In the genomic region with DNA sequence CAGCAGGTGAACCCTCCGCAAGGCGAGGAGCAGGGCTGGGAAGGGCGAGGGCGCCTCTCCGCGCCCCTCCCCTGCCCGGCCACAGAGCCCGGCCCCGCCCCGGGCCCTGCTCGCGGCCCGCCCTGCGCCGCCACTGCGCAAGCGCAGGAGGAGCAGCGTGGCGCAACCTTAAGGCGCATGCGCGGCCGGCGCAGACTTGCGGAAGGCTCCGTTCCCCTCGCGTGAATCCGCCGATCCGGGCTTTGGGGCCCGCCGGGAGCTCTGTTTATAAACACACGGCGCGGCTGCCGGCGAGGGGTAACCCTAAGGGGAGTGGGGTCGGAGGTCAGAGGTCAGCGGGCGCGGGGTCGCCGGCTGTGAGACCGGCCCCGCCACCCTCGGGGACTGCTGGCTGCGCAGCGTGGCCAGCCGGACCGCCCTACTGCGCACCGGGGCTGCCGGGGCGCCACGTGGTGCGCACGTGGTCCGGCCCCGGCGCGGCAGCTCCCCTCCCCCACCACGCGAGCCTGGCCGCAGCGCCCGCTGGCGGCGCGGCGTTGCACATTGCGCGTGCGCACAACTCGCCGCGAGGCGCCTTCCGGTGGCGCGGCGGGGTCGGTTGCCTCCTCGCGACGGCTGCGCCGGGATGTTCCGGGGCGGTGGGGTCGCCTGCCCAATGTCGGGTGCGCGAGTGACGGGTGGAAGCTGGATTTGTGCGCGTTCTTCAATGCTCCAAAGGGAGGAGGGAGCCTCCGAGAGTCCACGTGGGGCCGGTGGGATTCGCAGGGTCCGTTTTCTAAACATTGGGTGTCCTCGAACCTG, we compare ENCODE assay signal across 1 cellular context.
TF ChIP-seq lines count a peak whose summit lies in the region.

No MANE protein-coding gene starts in this region.

TF ChIP-seq in HCT116, 20 proteins besides CTCF, POLR2A, EP300 and RAD21:
- TF ChIP-seq SP1 (IDR thresholded peaks at IDR 0.05; ENCODE audit: low read depth) (peak; percentile 94), EGR1 (IDR thresholded peaks at IDR 0.05; ENCODE audit: low read depth) (no peak), ZFX (IDR thresholded peaks at IDR 0.05) (no peak), ZNF274 (IDR thresholded peaks at IDR 0.05; ENCODE audit: low read depth, low read length) (no peak), TCF7L2 (IDR thresholded peaks at IDR 0.05; ENCODE audit: borderline replicate concordance, extremely low read depth, insufficient read depth, insufficient read length) (peak; percentile 56), YY1 (IDR thresholded peaks at IDR 0.05; ENCODE audit: extremely low read depth, insufficient replicate concordance, low read depth, low read length) (peak; percentile 32), SIN3A (IDR thresholded peaks at IDR 0.05; ENCODE audit: low read depth) (peak; percentile 82; the same call in 1 of the 2 replicates), CBX3 (IDR thresholded peaks at IDR 0.05; ENCODE audit: low read depth) (peak; percentile 42; the same call in 1 of the 2 replicates), EZH2 (IDR thresholded peaks at IDR 0.05) (no peak), POLR2AphosphoS5 (IDR thresholded peaks at IDR 0.05; ENCODE audit: low read depth, low read length) (peak; percentile 94)
- TF ChIP-seq, protein P1, sequence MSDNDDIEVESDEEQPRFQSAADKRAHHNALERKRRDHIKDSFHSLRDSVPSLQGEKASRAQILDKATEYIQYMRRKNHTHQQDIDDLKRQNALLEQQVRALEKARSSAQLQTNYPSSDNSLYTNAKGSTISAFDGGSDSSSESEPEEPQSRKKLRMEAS (IDR thresholded peaks at IDR 0.05): peak; percentile 99
- TF ChIP-seq, protein P2, sequence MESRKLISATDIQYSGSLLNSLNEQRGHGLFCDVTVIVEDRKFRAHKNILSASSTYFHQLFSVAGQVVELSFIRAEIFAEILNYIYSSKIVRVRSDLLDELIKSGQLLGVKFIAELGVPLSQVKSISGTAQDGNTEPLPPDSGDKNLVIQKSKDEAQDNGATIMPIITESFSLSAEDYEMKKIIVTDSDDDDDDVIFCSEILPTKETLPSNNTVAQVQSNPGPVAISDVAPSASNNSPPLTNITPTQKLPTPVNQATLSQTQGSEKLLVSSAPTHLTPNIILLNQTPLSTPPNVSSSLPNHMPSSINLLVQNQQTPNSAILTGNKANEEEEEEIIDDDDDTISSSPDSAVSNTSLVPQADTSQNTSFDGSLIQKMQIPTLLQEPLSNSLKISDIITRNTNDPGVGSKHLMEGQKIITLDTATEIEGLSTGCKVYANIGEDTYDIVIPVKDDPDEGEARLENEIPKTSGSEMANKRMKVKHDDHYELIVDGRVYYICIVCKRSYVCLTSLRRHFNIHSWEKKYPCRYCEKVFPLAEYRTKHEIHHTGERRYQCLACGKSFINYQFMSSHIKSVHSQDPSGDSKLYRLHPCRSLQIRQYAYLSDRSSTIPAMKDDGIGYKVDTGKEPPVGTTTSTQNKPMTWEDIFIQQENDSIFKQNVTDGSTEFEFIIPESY (IDR thresholded peaks at IDR 0.05; ENCODE audit: extremely low read depth, insufficient replicate concordance, low read length): peak; percentile 38
